ENCODE assay signal across 28 cellular contexts in the genomic region with DNA sequence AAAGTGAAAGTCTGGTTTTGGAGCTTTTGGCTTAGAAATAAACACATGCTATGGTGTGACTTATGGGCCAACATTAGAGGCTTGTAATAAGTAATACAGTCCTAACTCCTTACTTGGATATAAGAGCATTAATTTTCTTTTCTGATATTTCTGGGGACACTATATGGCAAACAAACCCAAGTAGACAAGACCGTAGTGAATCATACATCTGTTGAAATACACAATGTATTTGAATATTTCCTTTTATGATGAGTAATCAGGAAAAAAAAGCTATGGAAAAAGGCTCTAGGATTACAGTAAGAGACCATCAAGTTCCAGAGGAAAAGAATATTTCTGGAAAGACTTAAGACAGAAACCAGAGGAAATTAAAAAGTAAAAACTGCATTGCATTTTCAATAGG.
DNase-seq lines count a peak whose midpoint lies in the region; ATAC-seq, FAIRE-seq and TF ChIP-seq lines count a peak whose summit lies in the region.
"Had no signal": no experiment of that assay in that cellular context is flagged by ENCODE, and none has a peak within 500 bp of the region (broad histone marks: within the 10 kb centered on the region; RNA-seq: fewer than 3 reads in every experiment).

No MANE protein-coding gene starts in this region.

- TF ChIP-seq POLR2A in GM12891 (IDR thresholded peaks at IDR 0.05; ENCODE audit: low read depth, low read length), result no peak

- H3K36me3 ChIP-seq in pancreas, result no peaks in the 10 kb centered on the region
- H3K36me3 ChIP-seq: ascending aorta, HAP-1, left ventricle myocardium inferior, sigmoid colon, suprapubic skin, uterus had no signal

- H3K27ac ChIP-seq in pancreas, result no peak overlapping the region
- H3K27ac ChIP-seq: ascending aorta, left ventricle myocardium inferior, sigmoid colon, suprapubic skin, uterus had no signal

- 73 to 84% methylated on average over 1 of the region's 1 CpG for WGBS in pancreas, 2 donors

- intact Hi-C loops in pancreas (cut with DNase I), result no loop called here

- H3K4me1 ChIP-seq in pancreas, result no peaks in the 10 kb centered on the region
- H3K4me1 ChIP-seq: ascending aorta, HAP-1, sigmoid colon, suprapubic skin, uterus had no signal

- no peak overlapping the region for H3K4me3 ChIP-seq in pancreas
- H3K4me3 ChIP-seq: ascending aorta, HAP-1, left ventricle myocardium inferior, sigmoid colon, suprapubic skin, uterus had no signal

- TF ChIP-seq CTCF in pancreas (IDR thresholded peaks at IDR 0.05), result no peak

- FAIRE-seq in pancreas (lab: Jason Lieb, UNC) (no peak), GM12891 (lab: Jason Lieb, UNC) (no peak)
- FAIRE-seq: G401.6 had no signal

- H3K27me3 ChIP-seq in pancreas, result no peaks in the 10 kb centered on the region
- H3K27me3 ChIP-seq: ascending aorta, sigmoid colon, suprapubic skin, uterus had no signal

- no peaks in the 10 kb centered on the region for H3K9me3 ChIP-seq in pancreas
- H3K9me3 ChIP-seq: ascending aorta, HAP-1, sigmoid colon, suprapubic skin, uterus had no signal

- ATAC-seq in SK-N-SH treated with all-trans-retinoic acid at 6 μM for 48 hours (peak; percentile 58; the same call in 2 of the 3 replicates), pancreas (no peak)
- ATAC-seq: natural killer cell treated with Interleukin-12 subunit alpha and Interleukin-12 subunit beta and Interleukin-15 and Interleukin-18, amount 100 ng/mL, for 72 hours; T-cell had no signal

- peak; percentile 77 for DNase-seq in HCEC 1CT
- peak; percentile 18 for DNase-seq in fibroblast of gingiva (ENCODE audit: low read depth)
- peak; percentile 17 for DNase-seq in pulmonary artery endothelial cell (ENCODE audit: low read depth, low spot score)
- DNase-seq in NCI-H1105 (lab: John Stamatoyannopoulos, UW), result no peak
- no peak for DNase-seq in pancreas
- DNase-seq in GM12891 (ENCODE audit: insufficient read length, low spot score), result no peak
- DNase-seq in NCI-H187 (lab: John Stamatoyannopoulos, UW), result no peak
- DNase-seq: activated CD4-positive, alpha-beta T cell treated with anti-CD3 and anti-CD28 coated beads for 4 hours; activated naive CD4-positive, alpha-beta T cell treated with anti-CD3 and anti-CD28 coated beads, Interleukin-2, amount 10 ng/mL, durations not matched to agents 7 days and 5 days; cerebellar nuclear complex; foreskin melanocyte; immature natural killer cell; KG1; left ventricle myocardium inferior; MV-4-11; NCI-H1694 treated with DMSO at 0.1 percent for 48 hours; NCI-H69; posterior cingulate gyrus; SIG-M5; sigmoid colon; T-cell; uterus had no signal

TF ChIP-seq in SK-N-SH treated with all-trans-retinoic acid at 6 μM for 48 hours, 23 proteins besides CTCF, POLR2A, EP300 and RAD21 (continues in another document):
- TF ChIP-seq ZC3H10 (CRISPR knock-in tag; IDR thresholded peaks at IDR 0.05) (no peak), ZFP30 (CRISPR knock-in tag; IDR thresholded peaks at IDR 0.05) (no peak), ZFP3 (CRISPR knock-in tag; IDR thresholded peaks at IDR 0.05) (no peak), CSRNP3 (CRISPR knock-in tag; IDR thresholded peaks at IDR 0.05) (no peak), ARNTL (CRISPR knock-in tag; IDR thresholded peaks at IDR 0.05; ENCODE audit: borderline replicate concordance, low read depth) (no peak), SNAI2 (CRISPR knock-in tag; IDR thresholded peaks at IDR 0.05) (no peak), GLIS3 (CRISPR knock-in tag; IDR thresholded peaks at IDR 0.05) (no peak), OSR1 (CRISPR knock-in tag; IDR thresholded peaks at IDR 0.05) (no peak)
- TF ChIP-seq, protein P1, sequence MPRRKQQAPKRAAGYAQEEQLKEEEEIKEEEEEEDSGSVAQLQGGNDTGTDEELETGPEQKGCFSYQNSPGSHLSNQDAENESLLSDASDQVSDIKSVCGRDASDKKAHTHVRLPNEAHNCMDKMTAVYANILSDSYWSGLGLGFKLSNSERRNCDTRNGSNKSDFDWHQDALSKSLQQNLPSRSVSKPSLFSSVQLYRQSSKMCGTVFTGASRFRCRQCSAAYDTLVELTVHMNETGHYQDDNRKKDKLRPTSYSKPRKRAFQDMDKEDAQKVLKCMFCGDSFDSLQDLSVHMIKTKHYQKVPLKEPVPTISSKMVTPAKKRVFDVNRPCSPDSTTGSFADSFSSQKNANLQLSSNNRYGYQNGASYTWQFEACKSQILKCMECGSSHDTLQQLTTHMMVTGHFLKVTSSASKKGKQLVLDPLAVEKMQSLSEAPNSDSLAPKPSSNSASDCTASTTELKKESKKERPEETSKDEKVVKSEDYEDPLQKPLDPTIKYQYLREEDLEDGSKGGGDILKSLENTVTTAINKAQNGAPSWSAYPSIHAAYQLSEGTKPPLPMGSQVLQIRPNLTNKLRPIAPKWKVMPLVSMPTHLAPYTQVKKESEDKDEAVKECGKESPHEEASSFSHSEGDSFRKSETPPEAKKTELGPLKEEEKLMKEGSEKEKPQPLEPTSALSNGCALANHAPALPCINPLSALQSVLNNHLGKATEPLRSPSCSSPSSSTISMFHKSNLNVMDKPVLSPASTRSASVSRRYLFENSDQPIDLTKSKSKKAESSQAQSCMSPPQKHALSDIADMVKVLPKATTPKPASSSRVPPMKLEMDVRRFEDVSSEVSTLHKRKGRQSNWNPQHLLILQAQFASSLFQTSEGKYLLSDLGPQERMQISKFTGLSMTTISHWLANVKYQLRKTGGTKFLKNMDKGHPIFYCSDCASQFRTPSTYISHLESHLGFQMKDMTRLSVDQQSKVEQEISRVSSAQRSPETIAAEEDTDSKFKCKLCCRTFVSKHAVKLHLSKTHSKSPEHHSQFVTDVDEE (CRISPR knock-in tag; IDR thresholded peaks at IDR 0.05), result no peak

TF ChIP-seq in GM12891, 5 proteins besides CTCF, POLR2A, EP300 and RAD21:
- TF ChIP-seq TAF1 (IDR thresholded peaks at IDR 0.05; ENCODE audit: low read depth, low read length) (no peak), SPI1 (IDR thresholded peaks at IDR 0.05; ENCODE audit: low read depth, low read length) (no peak), PAX5 (IDR thresholded peaks at IDR 0.05; ENCODE audit: insufficient read depth, low read length, severe bottlenecking) (no peak), POU2F2 (IDR thresholded peaks at IDR 0.05; ENCODE audit: low read depth, low read length) (no peak), POLR2AphosphoS5 (IDR thresholded peaks at IDR 0.05; ENCODE audit: low read depth, low read length) (no peak)

Comparison
In these comparisons a context has a peak if more than half of its experiments do, and no peak if none do; other contexts are left out.
1. DNase-seq: peak in HCEC 1CT (single experiment), fibroblast of gingiva (single experiment) and pulmonary artery endothelial cell (single experiment); none in NCI-H1105 (single experiment), pancreas (0 of 6), GM12891 (single experiment) and NCI-H187 (0 of 2).